In genomic region chr2:237354930-237355329, GRCh38 we compare ENCODE assay signal across 15 cellular contexts. TPM values are rescaled to one million over a fixed set of nuclear protein-coding genes. Genes with fewer than 3 reads are reported as not detected.
DNase-seq lines count a peak whose midpoint lies in the region; ATAC-seq and TF ChIP-seq lines count a peak whose summit lies in the region.
"Had no signal": no experiment of that assay in that cellular context is flagged by ENCODE, and none has a peak within 500 bp of the region (broad histone marks: within the 10 kb centered on the region; RNA-seq: fewer than 3 reads in every experiment).

No MANE protein-coding gene starts in this region.

- H3K4me1 ChIP-seq in heart left ventricle: peaks cover 0 to 8% (median 0%) of the 10 kb centered on the region in 12 donors
- peaks cover 7% of the 10 kb centered on the region for H3K4me1 ChIP-seq in left ventricle myocardium inferior
- no peaks in the 10 kb centered on the region for H3K4me1 ChIP-seq in transverse colon

- H3K4me3 ChIP-seq in heart left ventricle (no peak overlapping the region), left ventricle myocardium inferior (no peak overlapping the region), transverse colon (no peak overlapping the region)

- TF ChIP-seq EP300 in transverse colon (IDR thresholded peaks at IDR 0.05; ENCODE audit: low read depth): no peak

- in situ Hi-C loops in transverse colon (cut with MboI; ENCODE audit: low pct_ligation_motif_present in 1 of 4, low pct_unique_long_range_greater_than_20kb in 1 of 4, low sequenced_read_pairs in 3 of 4): no loop called here

- intact Hi-C loops in heart left ventricle (cut with DNase I) (no loop called here), left ventricle myocardium inferior (cut with micrococcal nuclease) (no loop called here), transverse colon (cut with DNase I; ENCODE audit: low total_unique reads) (no loop called here)

- TF ChIP-seq CTCF in heart left ventricle (IDR thresholded peaks at IDR 0.05): no peak
- TF ChIP-seq CTCF in left ventricle myocardium inferior (IDR thresholded peaks at IDR 0.05; ENCODE audit: borderline replicate concordance): no peak
- no peak for TF ChIP-seq CTCF in transverse colon (IDR thresholded peaks at IDR 0.05)

- peak in 3 of 4 donors; percentile 47 to 65 (median 53) for ATAC-seq in heart left ventricle
- ATAC-seq in GM18909 (IDR thresholded peaks at IDR 0.05; ENCODE audit: poor library complexity, unreplicated experiment): no peak
- ATAC-seq in HG03442 (IDR thresholded peaks at IDR 0.05; ENCODE audit: unreplicated experiment): no peak
- ATAC-seq: HCT116 had no signal

- H3K27ac ChIP-seq in heart left ventricle (peak overlapping the region in 5 of 12 donors; percentile 14 to 71 (median 52)), left ventricle myocardium inferior (replicated peaks) (no peak overlapping the region), transverse colon (peak overlapping the region; percentile 12 to 65 (median 40))

- TF ChIP-seq POLR2A in heart left ventricle (IDR thresholded peaks at IDR 0.05) (no peak), transverse colon (IDR thresholded peaks at IDR 0.05) (no peak)

- WGBS in heart left ventricle, 4 donors: 61 to 66% (median 64%) methylated on average over 6 of the region's 6 CpGs
- WGBS in transverse colon (ENCODE audit: low coverage in 1 of 2), 2 donors: 58 to 62% methylated on average over 2 to 6 of the region's 6 CpGs

- H3K36me3 ChIP-seq in heart left ventricle: peaks cover 0 to 90% (median 8%) of the 10 kb centered on the region in 9 donors
- peaks cover 12% of the 10 kb centered on the region for H3K36me3 ChIP-seq in left ventricle myocardium inferior
- peaks cover 0 to 8% (median 0%) of the 10 kb centered on the region in 4 donors for H3K36me3 ChIP-seq in transverse colon

- no peaks in the 10 kb centered on the region for H3K9me3 ChIP-seq in heart left ventricle
- no peaks in the 10 kb centered on the region for H3K9me3 ChIP-seq in left ventricle myocardium inferior (replicated peaks)
- no peaks in the 10 kb centered on the region for H3K9me3 ChIP-seq in transverse colon

- peaks cover 0 to 5% (median 0%) of the 10 kb centered on the region in 9 donors for H3K27me3 ChIP-seq in heart left ventricle
- peaks cover 65% of the 10 kb centered on the region for H3K27me3 ChIP-seq in left ventricle myocardium inferior (ENCODE audit: low read depth)
- H3K27me3 ChIP-seq in transverse colon: no peaks in the 10 kb centered on the region

- no peak for DNase-seq in heart left ventricle
- DNase-seq in left ventricle myocardium inferior: no peak
- peak; percentile 16 for DNase-seq in dedifferentiated amniotic fluid mesenchymal stem cell (ENCODE audit: extremely low spot score)
- peak; percentile 18 for DNase-seq in left kidney (ENCODE audit: low read depth, low spot score)
- no peak for DNase-seq in transverse colon
- DNase-seq in NCI-H187 treated with DMSO at 0.1 percent for 48 hours (lab: John Stamatoyannopoulos, UW): no peak
- DNase-seq: ACHN, DMS79 treated with DMSO at 0.1 percent for 48 hours, NCI-H1694 treated with DMSO at 0.1 percent for 48 hours, NCI-H774, SHP77 had no signal

RNA-seq across cellular contexts. Expression of gene COL6A3, which starts 59.0 kb away (rescaled TPM):
- total RNA-seq in heart left ventricle (100 to 1,000 TPM in 3 of 9 donors, 10 to 100 TPM in 6; 41.3 to 290 (median 87.3) TPM), left ventricle myocardium inferior (57.1 TPM), transverse colon (100 to 1,000 TPM in 1 of 4 donors, 10 to 100 TPM in 3; 68.1 to 261 (median 75.6) TPM)
- polyA plus RNA-seq in heart left ventricle: 100 to 1,000 TPM in 1 of 2 donors, 10 to 100 TPM in 1; 17.4 to 115 TPM
- polyA plus RNA-seq: IgD-negative memory B cell had no signal

Comparison
In these comparisons a context has a peak if more than half of its experiments do, and no peak if none do; other contexts are left out.
1. ATAC-seq: peak in heart left ventricle (3 of 4); none in GM18909 (single experiment) and HG03442 (single experiment).
2. DNase-seq: peak in dedifferentiated amniotic fluid mesenchymal stem cell (single experiment) and left kidney (single experiment); none in heart left ventricle (0 of 5), left ventricle myocardium inferior (single experiment), transverse colon (single experiment) and NCI-H187 treated with DMSO at 0.1 percent for 48 hours (single experiment).